Comparison of ENCODE assay signal across 35 cellular contexts in genomic region chr13:45060062-45060461, GRCh38.
"Had no signal": no experiment of that assay in that cellular context is flagged by ENCODE, and none has a peak within 500 bp of the region (broad histone marks: within the 10 kb centered on the region; RNA-seq: fewer than 3 reads in every experiment).

No MANE protein-coding gene starts in this region.

- H3K4me1 ChIP-seq: body of pancreas had no signal

- H3K9me3 Mint-ChIP-seq: activated B cell treated with CpG ODN at 0.5 μM for 24 hours; activated CD4-positive, alpha-beta memory T cell treated with anti-CD3 and anti-CD28 coated beads for 36 hours; activated CD4-positive, alpha-beta T cell treated with anti-CD3 and anti-CD28 coated beads, Interleukin-2, amount 10 ng/mL, durations not matched to agents 24 days and 14 days; activated CD8-positive, alpha-beta T cell treated with anti-CD3 and anti-CD28 coated beads for 36 hours; activated naive CD4-positive, alpha-beta T cell treated with anti-CD3 and anti-CD28 coated beads for 36 hours; activated naive CD4-positive, alpha-beta T cell treated with anti-CD3 and anti-CD28 coated beads, Interleukin-2, amount 50 U/mL, for 72 hours; activated naive CD8-positive, alpha-beta T cell treated with anti-CD3 and anti-CD28 coated beads for 36 hours; activated T-cell treated with anti-CD3 and anti-CD28 coated beads, Interleukin-2, amount 50 U/mL, for 4 hours; activated T-cell treated with anti-CD3 and anti-CD28 coated beads, Interleukin-2, amount 50 U/mL, for 72 hours; activated T-helper 1 cell treated with anti-CD3 and anti-CD28 coated beads, Interleukin-12 subunit alpha, Interleukin-12 subunit beta, Interleukin-2, Interleukin-4 antibody, amounts not matched to agents 30 ng/mL and 10 ng/mL and 1 ng/mL, durations not matched to agents 14 hours and 24 hours and 36 hours; activated T-helper 17 cell treated with anti-CD3 and anti-CD28 coated beads, Interleukin-2, amount 50 U/mL, for 72 hours; T-helper 1 cell treated with Interleukin-12 subunit alpha and Interleukin-12 subunit beta and Interleukin-4 antibody, amounts not matched to agents 30 μg/mL and 1 μg/mL, for 36 hours; T-helper 2 cell treated with Interferon-gamma antibody and Interleukin-4, amounts not matched to agents 5 μg/mL and 100 μg/mL, for 36 hours had no signal

- H3K4me3 Mint-ChIP-seq: activated B cell treated with CpG ODN at 0.5 μM for 24 hours; activated CD4-positive, alpha-beta memory T cell treated with anti-CD3 and anti-CD28 coated beads for 36 hours; activated CD4-positive, alpha-beta T cell treated with anti-CD3 and anti-CD28 coated beads, Interleukin-2, amount 10 ng/mL, durations not matched to agents 24 days and 14 days; activated CD8-positive, alpha-beta T cell treated with anti-CD3 and anti-CD28 coated beads for 36 hours; activated naive CD4-positive, alpha-beta T cell treated with anti-CD3 and anti-CD28 coated beads for 36 hours; activated naive CD8-positive, alpha-beta T cell treated with anti-CD3 and anti-CD28 coated beads for 36 hours; activated T-cell treated with anti-CD3 and anti-CD28 coated beads, Interleukin-2, amount 50 U/mL, for 4 hours; activated T-cell treated with anti-CD3 and anti-CD28 coated beads, Interleukin-2, amount 50 U/mL, for 72 hours; activated T-helper 1 cell treated with anti-CD3 and anti-CD28 coated beads, Interleukin-12 subunit alpha, Interleukin-12 subunit beta, Interleukin-2, Interleukin-4 antibody, amounts not matched to agents 30 ng/mL and 10 ng/mL and 1 ng/mL, durations not matched to agents 14 hours and 24 hours and 36 hours; activated T-helper 17 cell treated with anti-CD3 and anti-CD28 coated beads, Interleukin-2, amount 50 U/mL, for 72 hours; T-helper 1 cell treated with Interleukin-12 subunit alpha and Interleukin-12 subunit beta and Interleukin-4 antibody, amounts not matched to agents 30 μg/mL and 1 μg/mL, for 36 hours; T-helper 2 cell treated with Interferon-gamma antibody and Interleukin-4, amounts not matched to agents 5 μg/mL and 100 μg/mL, for 36 hours had no signal

- H3K4me3 ChIP-seq: adrenal gland, body of pancreas, breast epithelium had no signal

- H3K27ac Mint-ChIP-seq: activated B cell treated with CpG ODN at 0.5 μM for 24 hours; activated CD4-positive, alpha-beta memory T cell treated with anti-CD3 and anti-CD28 coated beads for 36 hours; activated CD4-positive, alpha-beta T cell treated with anti-CD3 and anti-CD28 coated beads, Interleukin-2, amount 10 ng/mL, durations not matched to agents 24 days and 14 days; activated CD8-positive, alpha-beta T cell treated with anti-CD3 and anti-CD28 coated beads for 36 hours; activated naive CD4-positive, alpha-beta T cell treated with anti-CD3 and anti-CD28 coated beads for 36 hours; activated naive CD8-positive, alpha-beta T cell treated with anti-CD3 and anti-CD28 coated beads for 36 hours; activated T-cell treated with anti-CD3 and anti-CD28 coated beads, Interleukin-2, amount 50 U/mL, for 72 hours; activated T-helper 1 cell treated with anti-CD3 and anti-CD28 coated beads, Interleukin-12 subunit alpha, Interleukin-12 subunit beta, Interleukin-2, Interleukin-4 antibody, amounts not matched to agents 30 ng/mL and 10 ng/mL and 1 ng/mL, durations not matched to agents 14 hours and 24 hours and 36 hours; activated T-helper 17 cell treated with anti-CD3 and anti-CD28 coated beads, Interleukin-2, amount 50 U/mL, for 72 hours; T-helper 1 cell treated with Interleukin-12 subunit alpha and Interleukin-12 subunit beta and Interleukin-4 antibody, amounts not matched to agents 30 μg/mL and 1 μg/mL, for 36 hours; T-helper 2 cell treated with Interferon-gamma antibody and Interleukin-4, amounts not matched to agents 5 μg/mL and 100 μg/mL, for 36 hours had no signal

- ATAC-seq: activated CD8-positive, alpha-beta T cell treated with anti-CD3 and anti-CD28 coated beads for 36 hours; activated naive CD4-positive, alpha-beta T cell treated with anti-CD3 and anti-CD28 coated beads, Interleukin-2, amount 50 U/mL, for 72 hours; activated T-cell treated with anti-CD3 and anti-CD28 coated beads, Interleukin-2, amount 50 U/mL, for 4 hours; activated T-cell treated with anti-CD3 and anti-CD28 coated beads, Interleukin-2, amount 50 U/mL, for 72 hours; activated T-helper 17 cell treated with anti-CD3 and anti-CD28 coated beads, Interleukin-2, amount 50 U/mL, for 72 hours; body of pancreas had no signal

- H3K36me3 Mint-ChIP-seq: activated CD4-positive, alpha-beta memory T cell treated with anti-CD3 and anti-CD28 coated beads for 36 hours; activated naive CD8-positive, alpha-beta T cell treated with anti-CD3 and anti-CD28 coated beads for 36 hours had no signal

- H3K9me3 ChIP-seq: adrenal gland, body of pancreas, breast epithelium had no signal

- DNase-seq: activated B cell treated with CpG ODN at 0.5 μM for 24 hours; activated CD4-positive, alpha-beta memory T cell treated with anti-CD3 and anti-CD28 coated beads for 36 hours; activated CD4-positive, alpha-beta T cell treated with anti-CD3 and anti-CD28 coated beads for 4 hours; activated CD4-positive, alpha-beta T cell treated with anti-CD3 and anti-CD28 coated beads, Interleukin-2, amount 10 ng/mL, durations not matched to agents 24 days and 14 days; activated CD4-positive, alpha-beta T cell treated with anti-CD3 and anti-CD28 coated beads, Interleukin-2, amount 50 U/mL, for 1 hour; activated CD4-positive, alpha-beta T cell treated with anti-CD3 and anti-CD28 coated beads, Interleukin-2, amount 50 U/mL, for 4 hours; activated CD4-positive, CD25-positive, alpha-beta regulatory T cell treated with anti-CD3 and anti-CD28 coated beads, Interleukin-2, amount 50 U/mL, for 72 hours; activated CD8-positive, alpha-beta memory T cell treated with anti-CD3 and anti-CD28 coated beads, Interleukin-2, amount 50 U/mL, for 4 hours; activated CD8-positive, alpha-beta T cell treated with anti-CD3 and anti-CD28 coated beads for 36 hours; activated effector memory CD4-positive, alpha-beta T cell treated with anti-CD3 and anti-CD28 coated beads, Interleukin-2, amount 50 U/mL, for 16 hours; activated gamma-delta T cell treated with Interleukin-2 at 50 U/mL for 16 hours; activated naive CD4-positive, alpha-beta T cell; activated naive CD4-positive, alpha-beta T cell treated with anti-CD3 and anti-CD28 coated beads for 36 hours; activated naive CD4-positive, alpha-beta T cell treated with anti-CD3 and anti-CD28 coated beads, Interleukin-2, amount 50 U/mL, for 16 hours; activated naive CD8-positive, alpha-beta T cell treated with anti-CD3 and anti-CD28 coated beads for 36 hours; activated T-cell treated with anti-CD3 and anti-CD28 coated beads for 4 hours; activated T-cell treated with anti-CD3 and anti-CD28 coated beads, Interleukin-2, amount 50 U/mL, for 1 hour; activated T-cell treated with anti-CD3 and anti-CD28 coated beads, Interleukin-2, amount 50 U/mL, for 4 hours; activated T-cell treated with anti-CD3 and anti-CD28 coated beads, Interleukin-2, amount 50 U/mL, for 72 hours; adrenal gland; amniotic stem cell; aorta; body of pancreas; brain microvascular endothelial cell; central memory CD4-positive, alpha-beta T cell; T-helper 1 cell; T-helper 2 cell; T-helper 9 cell had no signal

- H3K27me3 ChIP-seq: adrenal gland, body of pancreas, brain microvascular endothelial cell, breast epithelium had no signal

- H3K36me3 ChIP-seq: adrenal gland, brain microvascular endothelial cell, breast epithelium had no signal

- H3K27ac ChIP-seq: adrenal gland, body of pancreas, brain microvascular endothelial cell, breast epithelium, VCaP had no signal

- H3K27me3 Mint-ChIP-seq: activated B cell treated with CpG ODN at 0.5 μM for 24 hours had no signal
